ENCODE assay signal across 2 cellular contexts in genomic region chr5:1256776-1257175, GRCh38.
TF ChIP-seq lines count a peak whose summit lies in the region.

No MANE protein-coding gene starts in this region.

TF ChIP-seq in IMR-90, 13 proteins besides CTCF, POLR2A, EP300 and RAD21:
- TF ChIP-seq MXI1 (IDR thresholded peaks at IDR 0.05; ENCODE audit: borderline replicate concordance, low read depth, low read length) (no peak), MAFK (IDR thresholded peaks at IDR 0.05; ENCODE audit: low read depth, low read length) (no peak), RFX5 (IDR thresholded peaks at IDR 0.05; ENCODE audit: low read depth, low read length) (no peak), RCOR1 (IDR thresholded peaks at IDR 0.05; ENCODE audit: insufficient replicate concordance, low read length) (no peak), SMC3 (IDR thresholded peaks at IDR 0.05; ENCODE audit: low read depth, low read length) (no peak), MAZ (IDR thresholded peaks at IDR 0.05; ENCODE audit: borderline replicate concordance, low read depth, low read length) (no peak)

TF ChIP-seq in H1, 55 proteins besides CTCF, POLR2A, EP300 and RAD21:
- TF ChIP-seq RFX5 (IDR thresholded peaks at IDR 0.05; ENCODE audit: borderline replicate concordance, low read depth, low read length), result no peak
- TF ChIP-seq POLR2AphosphoS5 (IDR thresholded peaks at IDR 0.05; ENCODE audit: low read depth, low read length), result no peak
- no peak for TF ChIP-seq CHD1 (IDR thresholded peaks at IDR 0.05; ENCODE audit: low read depth, low read length)
- no peak for TF ChIP-seq CEBPB (IDR thresholded peaks at IDR 0.05; ENCODE audit: low read depth, low read length)
- no peak for TF ChIP-seq KDM4A (IDR thresholded peaks at IDR 0.05; ENCODE audit: low read depth, low read length, severe bottlenecking)
- TF ChIP-seq TAF1 (IDR thresholded peaks at IDR 0.05; ENCODE audit: low read depth, low read length), result no peak
